Comparison of ENCODE assay signal across 11 cellular contexts in the genomic region with DNA sequence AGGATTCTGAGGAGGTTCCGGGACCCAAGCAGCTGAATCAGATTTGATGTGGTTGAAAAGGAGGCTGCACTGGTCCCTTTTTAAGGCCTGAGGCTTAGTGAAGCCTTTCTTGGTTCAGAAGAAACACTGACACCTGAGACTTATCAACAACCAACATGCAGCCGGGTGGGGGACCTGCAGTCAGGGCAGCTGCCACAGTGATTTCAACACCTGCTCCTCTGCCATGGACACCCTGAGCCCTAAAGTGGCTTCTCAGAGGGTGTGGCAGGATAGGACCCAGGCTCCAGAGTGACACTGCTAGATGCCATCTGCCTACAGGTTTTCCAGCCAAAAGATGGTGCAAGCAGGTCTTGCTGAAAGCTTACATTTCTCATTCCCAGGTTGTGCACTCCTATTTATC.
DNase-seq lines count a peak whose midpoint lies in the region; ATAC-seq and TF ChIP-seq lines count a peak whose summit lies in the region.
"Had no signal": no experiment of that assay in that cellular context is flagged by ENCODE, and none has a peak within 500 bp of the region (broad histone marks: within the 10 kb centered on the region; RNA-seq: fewer than 3 reads in every experiment).

No MANE protein-coding gene starts in this region.

- H3K4me3 ChIP-seq in lower leg skin (ENCODE audit: low read depth, poor library complexity, severe bottlenecking), result no peak overlapping the region
- H3K4me3 ChIP-seq: vagina had no signal

- no peak for TF ChIP-seq POLR2A in lower leg skin (IDR thresholded peaks at IDR 0.05)

- peak; percentile 14 for DNase-seq in left ventricle myocardium superior
- DNase-seq in Right ventricle myocardium superior, result no peak
- DNase-seq in NCI-H524 (lab: John Stamatoyannopoulos, UW), result peak; percentile 44 to 86
- DNase-seq in myocyte (ENCODE audit: low read depth), result peak; percentile 88
- DNase-seq in stimulated activated naive CD4-positive, alpha-beta T cell (lab: John Stamatoyannopoulos, UW), result no peak
- DNase-seq in lower leg skin (ENCODE audit: low spot score in 2 of 2), result no peak
- DNase-seq: activated CD4-positive, alpha-beta T cell treated with anti-CD3 and anti-CD28 coated beads for 1 hour; cortex of kidney; SHP77 had no signal

- 87 to 90% methylated on average over 2 of the region's 2 CpGs for WGBS in lower leg skin, 2 donors

- no peak for TF ChIP-seq CTCF in lower leg skin (IDR thresholded peaks at IDR 0.05)

- intact Hi-C loops in left ventricle myocardium superior (cut with micrococcal nuclease), result no loop called here
- intact Hi-C loops in Right ventricle myocardium superior (cut with DNase I), result no loop called here
- intact Hi-C loops in lower leg skin (cut with DNase I; ENCODE audit: low total_unique reads), result no loop called here

- ATAC-seq in left ventricle myocardium superior, result no peak
- no peak for ATAC-seq in Right ventricle myocardium superior (ENCODE audit: poor library complexity)
- ATAC-seq in GM18907 (IDR thresholded peaks at IDR 0.05; ENCODE audit: unreplicated experiment), result no peak

Comparison
In these comparisons a context has a peak if more than half of its experiments do, and no peak if none do; other contexts are left out.
1. DNase-seq: peak in left ventricle myocardium superior (single experiment), NCI-H524 (2 of 2) and myocyte (single experiment); none in Right ventricle myocardium superior (single experiment), stimulated activated naive CD4-positive, alpha-beta T cell (0 of 6) and lower leg skin (0 of 2).